Comparison of ENCODE assay signal across 22 cellular contexts in the genomic region with DNA sequence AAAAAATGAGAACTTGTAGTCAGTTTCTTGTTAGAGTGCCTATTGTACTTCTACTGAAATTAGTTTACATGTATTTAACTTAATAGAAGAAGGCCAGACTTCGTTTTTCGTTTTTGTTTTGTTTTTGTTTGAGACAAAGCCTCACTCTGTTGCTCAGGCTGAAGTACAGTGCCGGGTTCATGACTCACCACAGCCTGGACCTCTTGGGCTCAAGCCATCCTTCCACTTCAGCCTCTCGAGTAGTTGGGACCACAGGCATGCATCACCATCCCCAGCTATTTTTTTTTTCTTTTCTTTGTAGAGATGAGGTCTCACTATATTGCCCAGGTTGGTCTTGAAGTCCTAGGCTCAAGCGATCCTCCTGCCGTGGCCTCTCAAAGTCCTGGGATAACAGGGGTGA.
DNase-seq lines count a peak whose midpoint lies in the region; TF ChIP-seq lines count a peak whose summit lies in the region.
"Had no signal": no experiment of that assay in that cellular context is flagged by ENCODE, and none has a peak within 500 bp of the region (broad histone marks: within the 10 kb centered on the region; RNA-seq: fewer than 3 reads in every experiment).

No MANE protein-coding gene starts in this region.

- no peak overlapping the region for H3K27ac ChIP-seq in coronary artery
- H3K27ac ChIP-seq: heart right ventricle, left ventricle myocardium inferior, right lobe of liver, SJSA1, stomach, tibial nerve had no signal

- H3K4me3 ChIP-seq in cardiac fibroblast (replicated peaks in 1 of 2; ENCODE audit: low read depth in 2 of 2, low read length in 2 of 2) (no peak overlapping the region), coronary artery (no peak overlapping the region)
- H3K4me3 ChIP-seq: heart right ventricle, left ventricle myocardium inferior, right lobe of liver, SJSA1, stomach, tibial nerve had no signal

- no peak for TF ChIP-seq CTCF in cardiac fibroblast (IDR thresholded peaks at IDR 0.05; ENCODE audit: low read depth, low read length)
- no peak for TF ChIP-seq CTCF in coronary artery (IDR thresholded peaks at IDR 0.05)

- DNase-seq in HT1080 (ENCODE audit: low read depth) = peak; percentile 86
- peak; percentile 6 for DNase-seq in RKO (ENCODE audit: low spot score)
- peak; percentile 17 to 65 for DNase-seq in cardiac fibroblast (ENCODE audit: low read depth in 2 of 2)
- peak; percentile 4 for DNase-seq in iris pigment epithelial cell (ENCODE audit: low read depth)
- DNase-seq in NOMO-1 treated with dmso at 0.1 percent for 144 hours (lab: John Stamatoyannopoulos, UW; ENCODE audit: unreplicated experiment) = no peak
- DNase-seq in activated naive CD4-positive, alpha-beta T cell treated with Interleukin-2 at 50 U/mL for 16 hours = no peak
- DNase-seq in coronary artery (ENCODE audit: low spot score) = no peak
- no peak for DNase-seq in NCI-H1694 treated with DMSO at 0.1 percent for 48 hours (lab: John Stamatoyannopoulos, UW)
- DNase-seq: activated CD4-positive, alpha-beta memory T cell treated with anti-CD3 and anti-CD28 coated beads, Interleukin-2, amount 10 ng/mL, durations not matched to agents 7 days and 5 days; activated effector memory CD4-positive, alpha-beta T cell treated with anti-CD3 and anti-CD28 coated beads, Interleukin-2, amount 50 U/mL, for 16 hours; activated T-cell treated with anti-CD3 and anti-CD28 coated beads for 4 hours; CD4-positive, alpha-beta T cell; effector memory CD4-positive, alpha-beta T cell; heart right ventricle; KBM-7; left ventricle myocardium inferior; NCI-H2029; nephron progenitor cell; right lobe of liver; stomach had no signal

Comparison
In these comparisons a context has a peak if more than half of its experiments do, and no peak if none do; other contexts are left out.
1. DNase-seq: peak in HT1080 (single experiment), RKO (single experiment), cardiac fibroblast (2 of 2) and iris pigment epithelial cell (single experiment); none in NOMO-1 treated with dmso at 0.1 percent for 144 hours (single experiment), activated naive CD4-positive, alpha-beta T cell treated with Interleukin-2 at 50 U/mL for 16 hours (single experiment), coronary artery (single experiment) and NCI-H1694 treated with DMSO at 0.1 percent for 48 hours (single experiment).